In genomic region chr1:114473796-114474195, GRCh38 we compare ENCODE assay signal across 14 cellular contexts.
"Had no signal": no experiment of that assay in that cellular context is flagged by ENCODE, and none has a peak within 500 bp of the region (broad histone marks: within the 10 kb centered on the region; RNA-seq: fewer than 3 reads in every experiment).

No MANE protein-coding gene starts in this region.

- H3K27ac Mint-ChIP-seq: activated naive CD8-positive, alpha-beta T cell treated with anti-CD3 and anti-CD28 coated beads, Interleukin-2, amount 50 U/mL, for 24 hours; effector memory CD8-positive, alpha-beta T cell had no signal

- H3K9me3 ChIP-seq: neutrophil, thoracic aorta had no signal

- DNase-seq: activated naive CD8-positive, alpha-beta T cell treated with anti-CD3 and anti-CD28 coated beads, Interleukin-2, amount 50 U/mL, for 24 hours; aorta; effector memory CD8-positive, alpha-beta T cell; heart right ventricle; naive B cell; stimulated activated CD4-positive, alpha-beta T cell treated with anti-CD3 and anti-CD28 coated beads, Interleukin-12 subunit alpha, Interleukin-12 subunit beta, amount 100 ng/mL, for 4 hours; stimulated activated CD4-positive, alpha-beta T cell treated with anti-CD3 and anti-CD28 coated beads, Interleukin-2, amount 100 ng/mL, for 24 hours had no signal

- H3K4me1 ChIP-seq: parathyroid adenoma had no signal

- ATAC-seq: activated naive CD8-positive, alpha-beta T cell treated with anti-CD3 and anti-CD28 coated beads, Interleukin-2, amount 50 U/mL, for 24 hours; effector memory CD8-positive, alpha-beta T cell; heart right ventricle; left lobe of liver had no signal

- H3K4me3 ChIP-seq: heart right ventricle, thoracic aorta had no signal

- H3K27me3 ChIP-seq: heart right ventricle, neutrophil had no signal

- H3K4me3 Mint-ChIP-seq: activated CD4-positive, alpha-beta memory T cell treated with anti-CD3 and anti-CD28 coated beads for 36 hours; activated naive CD8-positive, alpha-beta T cell treated with anti-CD3 and anti-CD28 coated beads, Interleukin-2, amount 50 U/mL, for 24 hours; effector memory CD8-positive, alpha-beta T cell had no signal

- FAIRE-seq: bronchial epithelial cell, frontal cortex had no signal

- H3K27ac ChIP-seq: heart right ventricle, neutrophil, parathyroid adenoma, thoracic aorta had no signal

- H3K27me3 Mint-ChIP-seq: activated CD4-positive, alpha-beta memory T cell treated with anti-CD3 and anti-CD28 coated beads for 36 hours; activated naive CD8-positive, alpha-beta T cell treated with anti-CD3 and anti-CD28 coated beads, Interleukin-2, amount 50 U/mL, for 24 hours; effector memory CD8-positive, alpha-beta T cell; naive B cell had no signal

- H3K36me3 ChIP-seq: heart right ventricle, neutrophil, thoracic aorta had no signal
